In the genomic region with DNA sequence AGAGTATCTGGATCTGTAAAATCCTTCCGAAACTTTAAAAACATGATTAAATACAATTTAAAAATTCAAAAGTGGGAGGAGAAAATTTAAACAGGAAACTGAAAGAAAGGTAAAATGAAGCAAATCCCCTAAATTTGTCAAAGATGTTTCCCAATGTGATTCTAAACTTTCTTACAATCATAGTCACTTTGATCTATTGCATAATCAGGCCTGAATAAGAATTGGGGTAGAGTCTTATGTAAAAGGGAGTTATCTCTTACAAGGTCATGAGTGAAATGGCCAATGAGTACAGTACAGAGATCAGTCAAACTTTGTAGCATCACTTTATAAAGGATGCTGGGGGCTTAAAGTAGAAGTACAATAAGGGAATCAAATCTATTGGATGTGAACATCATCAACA, we compare ENCODE assay signal across 27 cellular contexts.
"Had no signal": no experiment of that assay in that cellular context is flagged by ENCODE, and none has a peak within 500 bp of the region (broad histone marks: within the 10 kb centered on the region; RNA-seq: fewer than 3 reads in every experiment).

No MANE protein-coding gene starts in this region.

- H3K9me3 ChIP-seq: colonic mucosa, esophagus muscularis mucosa, esophagus squamous epithelium, gastrocnemius medialis, gastroesophageal sphincter, heart right ventricle had no signal

- H3K4me2 ChIP-seq: hepatocyte had no signal

- H3K4me1 ChIP-seq: colonic mucosa, esophagus muscularis mucosa, esophagus squamous epithelium, foreskin keratinocyte, gastrocnemius medialis, gastroesophageal sphincter, heart left ventricle, heart right ventricle had no signal

- H3K27me3 ChIP-seq: colonic mucosa, esophagus muscularis mucosa, esophagus squamous epithelium, foreskin keratinocyte, gastrocnemius medialis, gastroesophageal sphincter, heart left ventricle, heart right ventricle, hepatocyte had no signal

- H3K27ac ChIP-seq: colonic mucosa, coronary artery, dorsolateral prefrontal cortex, epithelial cell of prostate, esophagus muscularis mucosa, esophagus squamous epithelium, foreskin keratinocyte, gastrocnemius medialis, gastroesophageal sphincter, heart left ventricle, heart right ventricle, hepatocyte had no signal

- H3K36me3 ChIP-seq: colonic mucosa, esophagus muscularis mucosa, esophagus squamous epithelium, gastrocnemius medialis, gastroesophageal sphincter, heart left ventricle, heart right ventricle had no signal

- ATAC-seq: effector memory CD8-positive, alpha-beta T cell; esophagus mucosa; gastrocnemius medialis; gastroesophageal sphincter; heart left ventricle; heart right ventricle had no signal

- H3K4me3 ChIP-seq: colonic mucosa, coronary artery, dorsolateral prefrontal cortex, esophagus muscularis mucosa, esophagus squamous epithelium, gastrocnemius medialis, gastroesophageal sphincter, heart left ventricle, heart right ventricle, hepatocyte had no signal

- DNase-seq: colonic mucosa; cortex of kidney; dermis blood vessel endothelial cell; dorsolateral prefrontal cortex; effector CD4-positive, alpha-beta T cell; effector CD8-positive, alpha-beta T cell; effector memory CD4-positive, alpha-beta T cell; effector memory CD8-positive, alpha-beta T cell; endodermal cell; erythroblast; esophagus squamous epithelium; foreskin melanocyte; gastrocnemius medialis; glutamatergic neuron; head of caudate nucleus; heart left ventricle; heart right ventricle had no signal

- FAIRE-seq: endometrium, endothelial cell of umbilical vein, frontal cortex had no signal

- H3K79me2 ChIP-seq: hepatocyte had no signal

- H2AFZ ChIP-seq: hepatocyte had no signal
